In the genomic region with DNA sequence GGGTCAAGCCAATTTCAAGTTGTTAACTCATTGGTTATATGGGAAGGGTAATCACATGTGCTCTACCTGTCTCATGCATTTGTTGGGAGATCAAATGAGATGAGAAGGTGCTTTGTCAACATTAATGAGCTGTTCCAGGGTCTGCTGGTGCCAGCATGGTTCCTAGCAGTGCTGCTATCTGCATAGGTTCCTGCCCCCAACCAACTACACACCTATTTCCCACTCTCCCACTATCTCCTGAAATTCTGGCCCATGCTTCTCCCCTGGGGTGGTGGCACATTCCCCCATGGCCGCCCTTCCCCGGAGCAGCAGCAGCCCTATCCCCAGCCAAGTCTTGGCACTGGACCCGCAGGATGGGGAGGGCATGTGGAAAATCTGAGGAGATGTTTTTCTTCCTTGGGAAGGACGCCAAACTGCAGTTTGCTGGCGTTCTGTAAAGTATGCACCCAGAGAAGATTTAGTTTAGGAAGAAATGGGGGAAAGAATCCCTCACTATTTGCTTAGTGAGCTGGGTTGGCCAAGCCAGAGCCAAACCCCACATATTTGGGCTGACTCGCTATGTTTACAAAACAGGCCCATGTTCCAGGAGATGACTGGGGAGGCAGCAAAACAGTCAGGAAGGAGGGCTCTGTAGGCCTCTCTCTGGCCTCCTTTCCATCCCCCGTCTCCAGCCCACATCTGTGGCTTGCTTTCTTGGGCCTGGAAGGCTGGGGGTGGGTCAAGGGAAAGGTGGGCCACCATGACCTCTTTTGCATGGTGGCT, we compare ENCODE assay signal across 9 cellular contexts. TPM values are rescaled to one million over a fixed set of nuclear protein-coding genes. Genes with fewer than 3 reads are reported as not detected.
DNase-seq lines count a peak whose midpoint lies in the region; ATAC-seq and TF ChIP-seq lines count a peak whose summit lies in the region.
"Had no signal": no experiment of that assay in that cellular context is flagged by ENCODE, and none has a peak within 500 bp of the region (broad histone marks: within the 10 kb centered on the region; RNA-seq: fewer than 3 reads in every experiment).

No MANE protein-coding gene starts in this region.

- H3K9me3 Mint-ChIP-seq in progenitor cell of endocrine pancreas (ENCODE audit: low read depth), result no peaks in the 10 kb centered on the region
- no peaks in the 10 kb centered on the region for H3K9me3 Mint-ChIP-seq in activated CD8-positive, alpha-beta memory T cell treated with anti-CD3 and anti-CD28 coated beads, Interleukin-2, amount 10 ng/mL, durations not matched to agents 7 days and 5 days (ENCODE audit: low read depth)

- DNase-seq in BJ (ENCODE audit: low read depth), result peak; percentile 81
- DNase-seq in adipocyte (ENCODE audit: low read depth), result peak; percentile 92
- DNase-seq in progenitor cell of endocrine pancreas (ENCODE audit: low spot score, unreplicated experiment), result no peak
- DNase-seq in activated effector memory CD4-positive, alpha-beta T cell treated with Interleukin-2 at 50 U/mL for 16 hours, result no peak
- DNase-seq in SKM-1 treated with dmso at 0.1 percent for 144 hours (lab: John Stamatoyannopoulos, UW; ENCODE audit: unreplicated experiment), result no peak
- DNase-seq in activated CD8-positive, alpha-beta memory T cell treated with anti-CD3 and anti-CD28 coated beads, Interleukin-2, amount 10 ng/mL, durations not matched to agents 7 days and 5 days, result no peak
- DNase-seq in GM20000 (ENCODE audit: low spot score), result no peak
- DNase-seq: DND-41 had no signal

- H3K27me3 ChIP-seq in BJ (ENCODE audit: control insufficient read depth, insufficient read depth, low read length) (no peaks in the 10 kb centered on the region), adipocyte (replicated peaks; ENCODE audit: control insufficient read depth, insufficient read depth, low read length) (no peaks in the 10 kb centered on the region), gastroesophageal sphincter (no peaks in the 10 kb centered on the region)

- peak overlapping the region; percentile 89 to 94 (median 92) for H3K27ac ChIP-seq in gastroesophageal sphincter

- H3K4me3 Mint-ChIP-seq in progenitor cell of endocrine pancreas (ENCODE audit: low read depth), result no peak overlapping the region
- H3K4me3 Mint-ChIP-seq in activated CD8-positive, alpha-beta memory T cell treated with anti-CD3 and anti-CD28 coated beads, Interleukin-2, amount 10 ng/mL, durations not matched to agents 7 days and 5 days, result no peak overlapping the region

- CTCF ChIA-PET in BJ (lab: Yijun Ruan, JAX), result interaction anchor here (0.8 to 1.6 kb wide), 2 partner anchors 10 to 61 kb away, joined by 3 to 4 read pairs; no protein-coding TSS in a partner anchor
- CTCF ChIA-PET in activated CD8-positive, alpha-beta memory T cell treated with anti-CD3 and anti-CD28 coated beads, Interleukin-2, amount 10 ng/mL, durations not matched to agents 7 days and 5 days (lab: Charles Lee), result no interaction called here

- H3K36me3 ChIP-seq in BJ (ENCODE audit: control insufficient read depth, insufficient read depth, low read length) (no peaks in the 10 kb centered on the region), adipocyte (ENCODE audit: control insufficient read depth, insufficient read depth, low read length, severe bottlenecking) (no peaks in the 10 kb centered on the region), gastroesophageal sphincter (no peaks in the 10 kb centered on the region)

- 8 to 21% methylated on average over 2 to 3 of the region's 7 CpGs for WGBS in gastroesophageal sphincter (ENCODE audit: low coverage in 1 of 2), 2 donors

- H3K36me3 Mint-ChIP-seq in progenitor cell of endocrine pancreas (ENCODE audit: insufficient read depth), result peaks cover 2% of the 10 kb centered on the region
- no peaks in the 10 kb centered on the region for H3K36me3 Mint-ChIP-seq in activated CD8-positive, alpha-beta memory T cell treated with anti-CD3 and anti-CD28 coated beads, Interleukin-2, amount 10 ng/mL, durations not matched to agents 7 days and 5 days

- ATAC-seq in gastroesophageal sphincter, result peak; percentile 54
- no peak for ATAC-seq in activated CD8-positive, alpha-beta memory T cell treated with anti-CD3 and anti-CD28 coated beads, Interleukin-2, amount 10 ng/mL, durations not matched to agents 7 days and 5 days

- no peak for TF ChIP-seq EP300 in gastroesophageal sphincter (IDR thresholded peaks at IDR 0.05)

- no peak for TF ChIP-seq POLR2A in gastroesophageal sphincter (IDR thresholded peaks at IDR 0.05)

- peak overlapping the region; percentile 52 for H3K9ac ChIP-seq in adipocyte (ENCODE audit: low read length)

- H3K4me1 Mint-ChIP-seq in progenitor cell of endocrine pancreas (ENCODE audit: low read depth), result peaks cover 58% of the 10 kb centered on the region
- H3K4me1 Mint-ChIP-seq in activated CD8-positive, alpha-beta memory T cell treated with anti-CD3 and anti-CD28 coated beads, Interleukin-2, amount 10 ng/mL, durations not matched to agents 7 days and 5 days, result no peaks in the 10 kb centered on the region

- no peaks in the 10 kb centered on the region for H3K27me3 Mint-ChIP-seq in progenitor cell of endocrine pancreas
- peaks cover 18% of the 10 kb centered on the region for H3K27me3 Mint-ChIP-seq in activated CD8-positive, alpha-beta memory T cell treated with anti-CD3 and anti-CD28 coated beads, Interleukin-2, amount 10 ng/mL, durations not matched to agents 7 days and 5 days

- H3K27ac Mint-ChIP-seq in progenitor cell of endocrine pancreas, result peak overlapping the region; percentile 92
- no peak overlapping the region for H3K27ac Mint-ChIP-seq in activated CD8-positive, alpha-beta memory T cell treated with anti-CD3 and anti-CD28 coated beads, Interleukin-2, amount 10 ng/mL, durations not matched to agents 7 days and 5 days

- TF ChIP-seq CTCF in BJ (IDR thresholded peaks at IDR 0.05; ENCODE audit: insufficient read depth, low read depth, low read length) (no peak), gastroesophageal sphincter (IDR thresholded peaks at IDR 0.05) (no peak), progenitor cell of endocrine pancreas (IDR thresholded peaks at IDR 0.05; ENCODE audit: unreplicated experiment) (no peak), GM20000 (IDR thresholded peaks at IDR 0.05; ENCODE audit: extremely low read depth, missing control alignments) (no peak)

- H3K9me3 ChIP-seq in adipocyte (ENCODE audit: control insufficient read depth, low read length), result no peaks in the 10 kb centered on the region
- H3K9me3 ChIP-seq in gastroesophageal sphincter, result no peaks in the 10 kb centered on the region

- POLR2A ChIA-PET in BJ (lab: Charles Lee), result interaction anchor here (1.5 kb wide), 1 partner anchor 43 kb away, joined by 4 read pairs; the partner anchor contains the start of gene PPP1R3C

- peaks cover 43% of the 10 kb centered on the region for H3K4me1 ChIP-seq in adipocyte (ENCODE audit: control insufficient read depth, insufficient read depth, low read length)
- H3K4me1 ChIP-seq in gastroesophageal sphincter, result peaks cover 44 to 81% (median 46%) of the 10 kb centered on the region in 3 donors

- no peak overlapping the region for H3K4me3 ChIP-seq in BJ (ENCODE audit: low read depth, low read length)
- no peak overlapping the region for H3K4me3 ChIP-seq in adipocyte (ENCODE audit: low read length)
- no peak overlapping the region for H3K4me3 ChIP-seq in gastroesophageal sphincter

RNA-seq across cellular contexts. Expression of gene PPP1R3C, which starts 42.5 kb away (rescaled TPM):
- polyA plus RNA-seq in BJ (2011; rRNA removed), result 33.4 and 53.4 TPM in 2 replicates
- 44.4 and 56.2 TPM in 2 replicates for polyA minus RNA-seq in BJ (2011; rRNA and poly(A)+ RNA removed)
- total RNA-seq in gastroesophageal sphincter (100 to 1,000 TPM in 2 of 4 donors, 10 to 100 TPM in 2; 83.3 to 162 (median 96.2) TPM), progenitor cell of endocrine pancreas (29.5 and 30.0 TPM in 2 replicates)
- total RNA-seq in activated CD8-positive, alpha-beta memory T cell treated with anti-CD3 and anti-CD28 coated beads, Interleukin-2, amount 10 ng/mL, durations not matched to agents 7 days and 5 days, result not detected

Comparison
In these comparisons a context has a peak if more than half of its experiments do, and no peak if none do; other contexts are left out.
1. DNase-seq: peak in BJ (single experiment) and adipocyte (single experiment); none in progenitor cell of endocrine pancreas (single experiment), activated effector memory CD4-positive, alpha-beta T cell treated with Interleukin-2 at 50 U/mL for 16 hours (single experiment), SKM-1 treated with dmso at 0.1 percent for 144 hours (single experiment), activated CD8-positive, alpha-beta memory T cell treated with anti-CD3 and anti-CD28 coated beads, Interleukin-2, amount 10 ng/mL, durations not matched to agents 7 days and 5 days (single experiment) and GM20000 (single experiment).
2. RNA of gene PPP1R3C, which starts 42.5 kb away (total RNA-seq): 83.3 to 162 TPM in gastroesophageal sphincter and 29.5 to 30.0 TPM in progenitor cell of endocrine pancreas; not detected in activated CD8-positive, alpha-beta memory T cell treated with anti-CD3 and anti-CD28 coated beads, Interleukin-2, amount 10 ng/mL, durations not matched to agents 7 days and 5 days; every median in the first group is over 10 times any median in the second.